In the genomic region with DNA sequence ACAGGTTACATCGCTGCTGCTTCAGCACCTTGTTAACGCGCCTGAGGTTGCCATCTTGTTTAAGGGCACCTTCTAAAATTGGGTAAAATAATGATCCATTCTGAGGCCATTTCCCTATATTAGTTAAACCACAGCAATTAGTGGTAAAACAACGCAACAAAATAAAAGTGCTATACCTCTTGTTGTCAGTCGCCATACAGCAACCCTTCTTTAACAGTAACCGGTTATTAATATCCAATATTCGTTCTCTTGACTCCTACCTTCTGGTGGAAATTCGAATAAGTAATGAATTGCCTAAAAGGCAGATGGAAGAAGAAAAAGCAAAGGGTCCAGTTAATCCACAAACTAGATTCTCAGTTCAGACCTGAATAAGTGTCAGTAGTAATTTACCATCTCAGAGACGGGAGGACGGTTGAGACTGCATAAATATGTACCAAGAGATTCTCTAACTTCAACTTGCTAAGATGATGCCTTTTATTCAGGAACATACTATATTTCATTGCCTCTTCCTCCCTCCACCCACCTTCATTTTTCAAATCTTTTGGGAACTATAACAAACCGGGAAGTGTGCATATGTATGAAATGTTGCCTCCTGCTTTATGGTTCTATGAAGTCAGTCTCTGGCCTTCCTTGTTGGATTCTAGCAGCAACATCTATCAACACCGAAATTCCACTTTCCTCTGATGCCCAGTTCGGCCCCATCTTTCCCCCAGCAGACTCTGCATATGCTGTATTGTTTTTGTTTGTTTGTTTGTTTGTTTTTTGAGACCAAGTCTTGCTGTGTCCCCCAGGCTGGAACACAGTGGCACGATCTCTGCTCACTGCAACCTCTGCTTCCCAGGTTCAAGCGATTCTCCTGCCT, we compare ENCODE assay signal across 9 cellular contexts. TPM values are rescaled to one million over a fixed set of nuclear protein-coding genes. Genes with fewer than 3 reads are reported as not detected.
DNase-seq lines count a peak whose midpoint lies in the region; TF ChIP-seq lines count a peak whose summit lies in the region.
"Had no signal": no experiment of that assay in that cellular context is flagged by ENCODE, and none has a peak within 500 bp of the region (broad histone marks: within the 10 kb centered on the region; RNA-seq: fewer than 3 reads in every experiment).

No MANE protein-coding gene starts in this region.

- H3K27me3 ChIP-seq in A673 (replicated peaks; ENCODE audit: insufficient read depth, low read depth, low read length, poor library complexity) (no peaks in the 10 kb centered on the region), Karpas-422 (ENCODE audit: low read length) (no peaks in the 10 kb centered on the region), muscle layer of duodenum (ENCODE audit: low read depth, low read length) (no peaks in the 10 kb centered on the region)

- no peak for DNase-seq in A673 (ENCODE audit: low spot score)
- DNase-seq in Karpas-422 = no peak
- DNase-seq in occipital lobe (lab: John Stamatoyannopoulos, UW) = no peak
- no peak for DNase-seq in NCI-H2029 treated with DMSO at 0.1 percent for 48 hours (lab: John Stamatoyannopoulos, UW)
- DNase-seq in COLO668 (lab: John Stamatoyannopoulos, UW; ENCODE audit: unreplicated experiment) = no peak
- no peak for DNase-seq in dedifferentiated amniotic fluid mesenchymal stem cell (ENCODE audit: extremely low spot score)

- H3K36me3 ChIP-seq in A673 (ENCODE audit: insufficient read depth, low read length, poor library complexity, severe bottlenecking) = peaks cover 31% of the 10 kb centered on the region
- H3K36me3 ChIP-seq in Karpas-422 (ENCODE audit: insufficient read depth, low read length) = peaks cover 18% of the 10 kb centered on the region
- peaks cover 9 to 25% of the 10 kb centered on the region in 2 donors for H3K36me3 ChIP-seq in muscle layer of duodenum (ENCODE audit: control insufficient read depth in 1 of 2, insufficient read depth in 2 of 2, low read length in 2 of 2)

- peak overlapping the region; percentile 80 for H3K4me2 ChIP-seq in Karpas-422 (ENCODE audit: low read depth, low read length, poor library complexity, severe bottlenecking)

- H4K20me1 ChIP-seq in Karpas-422 (ENCODE audit: insufficient read depth, low read depth, low read length) = no peaks in the 10 kb centered on the region

- H3K79me2 ChIP-seq in Karpas-422 (ENCODE audit: low read length) = peaks cover 19% of the 10 kb centered on the region

- no peaks in the 10 kb centered on the region for H3K9me2 ChIP-seq in Karpas-422 (replicated peaks; ENCODE audit: insufficient read depth, low read length)

- peak overlapping the region; percentile 87 for H3K4me3 ChIP-seq in A673 (ENCODE audit: low read depth, low read length, poor library complexity, severe bottlenecking)
- peak overlapping the region; percentile 90 for H3K4me3 ChIP-seq in Karpas-422 (ENCODE audit: low read length)
- H3K4me3 ChIP-seq in muscle layer of duodenum (ENCODE audit: low read depth in 1 of 2, low read length in 2 of 2) = peak overlapping the region; percentile 91 to 99

- H3K4me1 ChIP-seq in A673 (ENCODE audit: insufficient read depth, low read length, poor library complexity, severe bottlenecking) = peaks cover 20% of the 10 kb centered on the region
- peaks cover 14% of the 10 kb centered on the region for H3K4me1 ChIP-seq in Karpas-422 (ENCODE audit: low read length)
- peaks cover 0 to 17% of the 10 kb centered on the region in 2 donors for H3K4me1 ChIP-seq in muscle layer of duodenum (ENCODE audit: control insufficient read depth in 1 of 2, insufficient read depth in 2 of 2, low read length in 2 of 2)

- BruUV-seq in A673 (replicated peaks; lab: Mats Ljungman, UMichigan) = TSS peak; percentile 92

- peak overlapping the region; percentile 85 for H2AFZ ChIP-seq in Karpas-422 (ENCODE audit: low read length)

- H3K9ac ChIP-seq in Karpas-422 (ENCODE audit: low read length) = no peak overlapping the region; the same call in 1 of the 2 replicates

- CTCF ChIA-PET in A673 (lab: Charles Lee) = interaction anchor here (0.6 kb wide), 1 partner anchor 41 kb away, joined by 3 read pairs; no protein-coding TSS in a partner anchor

- intact Hi-C loops in A673 (cut with micrococcal nuclease; ENCODE audit: unreplicated experiment) = no loop called here

- H3K27ac ChIP-seq in A673 (ENCODE audit: low read depth, low read length, poor library complexity, severe bottlenecking) = peak overlapping the region; percentile 98
- H3K27ac ChIP-seq in Karpas-422 (ENCODE audit: low read length) = peak overlapping the region; percentile 82; the same call in 1 of the 2 replicates
- H3K27ac ChIP-seq in cingulate gyrus (ENCODE audit: low read depth, low read length) = peak overlapping the region; percentile 100
- H3K27ac ChIP-seq in muscle layer of duodenum (ENCODE audit: low read length) = peak overlapping the region; percentile 99

- no peak for TF ChIP-seq CTCF in A673 (conservative IDR thresholded peaks at IDR 0.05; ENCODE audit: low read depth, low read length)

- H3K9me3 ChIP-seq in A673 (ENCODE audit: low read depth, low read length, poor library complexity, severe bottlenecking) (no peaks in the 10 kb centered on the region), Karpas-422 (ENCODE audit: low read length) (no peaks in the 10 kb centered on the region), muscle layer of duodenum (ENCODE audit: control insufficient read depth in 1 of 2, low read length in 2 of 2) (no peaks in the 10 kb centered on the region)

- POLR2A ChIA-PET in A673 (lab: Charles Lee; ENCODE audit: low non-redundant PET) = no interaction called here

RNA-seq across cellular contexts. Expression of a gene that starts 0.8 kb away (rescaled TPM):
- total RNA-seq in A673 (2021) = 491 and 500 TPM in 2 replicates
- total RNA-seq in Karpas-422 (2014; rRNA removed; shearing (Covaris generic); ENCODE audit: low replicate concordance) = 65.4 and 67.1 TPM in 2 replicates
- 149 TPM for total RNA-seq in occipital lobe

RNA-seq across cellular contexts. Expression of a gene that starts 6.5 kb away (rescaled TPM):
- total RNA-seq in A673 (2021) (not detected in 2 replicates), occipital lobe (not detected)
- not detected in 2 replicates for total RNA-seq in Karpas-422 (2014; rRNA removed; shearing (Covaris generic); ENCODE audit: low replicate concordance)
- total RNA-seq: G401 had no signal

RNA-seq across cellular contexts. Expression of a gene that starts 21.8 kb away (rescaled TPM):
- total RNA-seq in A673 (2021) (44.8 and 47.0 TPM in 2 replicates), occipital lobe (10.3 TPM)
- total RNA-seq in Karpas-422 (2014; rRNA removed; shearing (Covaris generic); ENCODE audit: low replicate concordance) = 0.34 and 1.0 TPM in 2 replicates

RNA-seq across cellular contexts. Expression of a gene that starts 25.6 kb away (rescaled TPM):
- total RNA-seq in A673 (2021) = 9.9 and 10.8 TPM in 2 replicates
- total RNA-seq in Karpas-422 (2014; rRNA removed; shearing (Covaris generic); ENCODE audit: low replicate concordance) = 21.6 and 43.2 TPM in 2 replicates
- total RNA-seq in occipital lobe = 5.5 TPM

RNA-seq across cellular contexts. Expression of a gene that starts 53.2 kb away (rescaled TPM):
- total RNA-seq in A673 (2021) = 37.6 and 43.6 TPM in 2 replicates
- total RNA-seq in Karpas-422 (2014; rRNA removed; shearing (Covaris generic); ENCODE audit: low replicate concordance) = not detected in 2 replicates
- 8.1 TPM for total RNA-seq in occipital lobe
